32 cellular contexts compared by ENCODE assay signal in genomic region chr20:23569570-23569969, GRCh38. TPM values are rescaled to one million over a fixed set of nuclear protein-coding genes. Genes with fewer than 3 reads are reported as not detected.
"Had no signal": no experiment of that assay in that cellular context is flagged by ENCODE, and none has a peak within 500 bp of the region (broad histone marks: within the 10 kb centered on the region; RNA-seq: fewer than 3 reads in every experiment).

No MANE protein-coding gene starts in this region.

- H3K4me3 ChIP-seq: ascending aorta, cardiac muscle cell, MG63, Peyer's patch, SJSA1 had no signal

- H3K27me3 ChIP-seq: ascending aorta, cardiac muscle cell, MG63, Peyer's patch had no signal

- ATAC-seq: activated CD4-positive, alpha-beta T cell treated with anti-CD3 and anti-CD28 coated beads for 36 hours; activated CD8-positive, alpha-beta T cell treated with anti-CD3 and anti-CD28 coated beads, Interleukin-2, amount 10 ng/mL, durations not matched to agents 7 days and 5 days; PC-3; WTC11 had no signal

- H3K4me1 ChIP-seq: ascending aorta, Peyer's patch, SJSA1 had no signal

- H3K27ac ChIP-seq: ascending aorta, cardiac muscle cell, Peyer's patch, SJSA1 had no signal

- DNase-seq: activated CD4-positive, alpha-beta T cell treated with anti-CD3 and anti-CD28 coated beads for 36 hours; activated CD4-positive, alpha-beta T cell treated with anti-CD3 and anti-CD28 coated beads, Interleukin-2, amount 10 ng/mL, durations not matched to agents 7 days and 5 days; activated CD4-positive, alpha-beta T cell treated with anti-CD3 and anti-CD28 coated beads, Interleukin-2, amount 50 U/mL, for 48 hours; activated CD8-positive, alpha-beta memory T cell treated with anti-CD3 and anti-CD28 coated beads, Interleukin-2, amount 50 U/mL, for 48 hours; activated CD8-positive, alpha-beta T cell treated with anti-CD3 and anti-CD28 coated beads, Interleukin-2, amount 10 ng/mL, durations not matched to agents 7 days and 5 days; activated effector memory CD4-positive, alpha-beta T cell treated with Interleukin-2 at 50 U/mL for 16 hours; activated naive CD4-positive, alpha-beta T cell treated with anti-CD3 and anti-CD28 coated beads, Interleukin-2, amount 50 U/mL, for 16 hours; activated naive CD8-positive, alpha-beta T cell treated with anti-CD3 and anti-CD28 coated beads, Interleukin-2, amount 10 ng/mL, durations not matched to agents 7 days and 5 days; activated T-cell treated with anti-CD3 and anti-CD28 coated beads, Interleukin-2, amount 50 U/mL, for 48 hours; amygdala; Kasumi-1; KG1; MG63; NCI-H1048; NCI-H1105 treated with DMSO at 0.1 percent for 48 hours; NCI-H1436; NCI-H1694; NCI-H1930; NCI-H2081 treated with DMSO at 0.1 percent for 48 hours; NCI-H345; NCI-H524 treated with DMSO at 0.1 percent for 48 hours; NK-92 treated with Interleukin-12 subunit alpha and Interleukin-12 subunit beta, amount 100 ng/mL, for 24 hours; Peyer's patch; RPMI8226; SHP77 treated with DMSO at 0.1 percent for 48 hours; SK-N-SH had no signal

- H3K36me3 ChIP-seq: ascending aorta, cardiac muscle cell, MG63, Peyer's patch, SJSA1 had no signal

- H3K9ac ChIP-seq: SK-N-SH had no signal

- H3K9me3 ChIP-seq: ascending aorta, MG63, Peyer's patch, SJSA1, SK-N-SH had no signal

RNA-seq across cellular contexts. Expression of gene CST9L, which starts 1.3 kb away (rescaled TPM):
- total RNA-seq: activated CD4-positive, alpha-beta T cell treated with anti-CD3 and anti-CD28 coated beads for 36 hours; activated CD4-positive, alpha-beta T cell treated with anti-CD3 and anti-CD28 coated beads, Interleukin-2, amount 10 ng/mL, durations not matched to agents 7 days and 5 days; activated CD8-positive, alpha-beta T cell treated with anti-CD3 and anti-CD28 coated beads, Interleukin-2, amount 10 ng/mL, durations not matched to agents 7 days and 5 days; activated naive CD8-positive, alpha-beta T cell treated with anti-CD3 and anti-CD28 coated beads, Interleukin-2, amount 10 ng/mL, durations not matched to agents 7 days and 5 days; ascending aorta; cardiac muscle cell; NCI-H460; PC-3; Peyer's patch; SJSA1; WTC11 had no signal

RNA-seq across cellular contexts. Expression of gene CST9, which starts 36.1 kb away (rescaled TPM):
- total RNA-seq: activated CD4-positive, alpha-beta T cell treated with anti-CD3 and anti-CD28 coated beads for 36 hours; activated CD4-positive, alpha-beta T cell treated with anti-CD3 and anti-CD28 coated beads, Interleukin-2, amount 10 ng/mL, durations not matched to agents 7 days and 5 days; activated CD8-positive, alpha-beta T cell treated with anti-CD3 and anti-CD28 coated beads, Interleukin-2, amount 10 ng/mL, durations not matched to agents 7 days and 5 days; activated naive CD8-positive, alpha-beta T cell treated with anti-CD3 and anti-CD28 coated beads, Interleukin-2, amount 10 ng/mL, durations not matched to agents 7 days and 5 days; ascending aorta; cardiac muscle cell; NCI-H460; PC-3; Peyer's patch; SJSA1; WTC11 had no signal
